15 cellular contexts compared by ENCODE assay signal in genomic region chr14:87457727-87458126, GRCh38.
A peak's percentile ranks its signal among the peaks of the same experiment; 100 is the strongest.
DNase-seq lines count a peak whose midpoint lies in the region; ATAC-seq, FAIRE-seq and TF ChIP-seq lines count a peak whose summit lies in the region.
"Had no signal": no experiment of that assay in that cellular context is flagged by ENCODE, and none has a peak within 500 bp of the region (broad histone marks: within the 10 kb centered on the region; RNA-seq: fewer than 3 reads in every experiment).

No MANE protein-coding gene starts in this region.

- CTCF ChIA-PET in naive thymus-derived CD4-positive, alpha-beta T cell (lab: Charles Lee) = no interaction called here

- no peaks in the 10 kb centered on the region for H3K36me3 Mint-ChIP-seq in naive thymus-derived CD4-positive, alpha-beta T cell
- H3K36me3 Mint-ChIP-seq: activated naive CD4-positive, alpha-beta T cell treated with anti-CD3 and anti-CD28 coated beads, Interleukin-2, amount 10 ng/mL, durations not matched to agents 7 days and 5 days; natural killer cell had no signal

- H3K4me3 ChIP-seq in right cardiac atrium (ENCODE audit: low read length) = peak overlapping the region; percentile 38
- H3K4me3 ChIP-seq in heart right ventricle = peak overlapping the region in 4 of 10 donors; percentile 0 to 27 (median 22)
- H3K4me3 ChIP-seq in coronary artery = peak overlapping the region; percentile 32
- no peak overlapping the region for H3K4me3 ChIP-seq in naive thymus-derived CD4-positive, alpha-beta T cell (ENCODE audit: low read length)
- H3K4me3 ChIP-seq: skin epidermis, tibial artery had no signal

- H3K4me1 Mint-ChIP-seq in naive thymus-derived CD4-positive, alpha-beta T cell = no peaks in the 10 kb centered on the region
- H3K4me1 Mint-ChIP-seq: activated naive CD4-positive, alpha-beta T cell treated with anti-CD3 and anti-CD28 coated beads, Interleukin-2, amount 10 ng/mL, durations not matched to agents 7 days and 5 days; natural killer cell had no signal

- TF ChIP-seq CTCF in heart right ventricle (IDR thresholded peaks at IDR 0.05) (no peak), coronary artery (IDR thresholded peaks at IDR 0.05) (no peak)

- no peaks in the 10 kb centered on the region for H3K27me3 ChIP-seq in right cardiac atrium (ENCODE audit: control insufficient read depth, insufficient read depth)
- no peaks in the 10 kb centered on the region for H3K27me3 ChIP-seq in heart right ventricle
- H3K27me3 ChIP-seq in naive thymus-derived CD4-positive, alpha-beta T cell (ENCODE audit: control insufficient read depth in 2 of 2, insufficient read depth in 2 of 2, low read length in 2 of 2) = no peaks in the 10 kb centered on the region
- H3K27me3 ChIP-seq: tibial artery had no signal

- H3K27ac Mint-ChIP-seq in naive thymus-derived CD4-positive, alpha-beta T cell = no peak overlapping the region
- H3K27ac Mint-ChIP-seq: activated naive CD4-positive, alpha-beta T cell treated with anti-CD3 and anti-CD28 coated beads, Interleukin-2, amount 10 ng/mL, durations not matched to agents 7 days and 5 days; natural killer cell had no signal

- no peak for ATAC-seq in right cardiac atrium
- ATAC-seq in heart right ventricle = no peak
- no peak for ATAC-seq in naive thymus-derived CD4-positive, alpha-beta T cell
- ATAC-seq: natural killer cell had no signal

- POLR2A ChIA-PET in naive thymus-derived CD4-positive, alpha-beta T cell (lab: Charles Lee) = no interaction called here

- DNase-seq in right cardiac atrium = no peak
- no peak for DNase-seq in heart right ventricle
- DNase-seq in MV-4-11 (lab: John Stamatoyannopoulos, UW) = peak; percentile 24
- DNase-seq in coronary artery (ENCODE audit: low spot score) = no peak
- DNase-seq in SHP77 treated with DMSO at 0.1 percent for 48 hours (lab: John Stamatoyannopoulos, UW) = no peak
- DNase-seq in effector CD8-positive, alpha-beta T cell (lab: John Stamatoyannopoulos, UW) = no peak
- no peak for DNase-seq in frontal cortex (ENCODE audit: low spot score in 2 of 2)
- DNase-seq in naive thymus-derived CD4-positive, alpha-beta T cell = no peak
- DNase-seq: activated naive CD4-positive, alpha-beta T cell treated with anti-CD3 and anti-CD28 coated beads, Interleukin-2, amount 10 ng/mL, durations not matched to agents 7 days and 5 days; EL; natural killer cell; NCI-H1694 treated with DMSO at 0.1 percent for 48 hours; tibial artery had no signal

- intact Hi-C loops in right cardiac atrium (cut with DNase I) (no loop called here), heart right ventricle (cut with DNase I) (no loop called here)
- intact Hi-C loops in naive thymus-derived CD4-positive, alpha-beta T cell (cut with micrococcal nuclease) = no loop called here

- peaks cover 0 to 10% (median 3%) of the 10 kb centered on the region in 11 donors for H3K9me3 Mint-ChIP-seq in naive thymus-derived CD4-positive, alpha-beta T cell

- no peaks in the 10 kb centered on the region for H3K27me3 Mint-ChIP-seq in naive thymus-derived CD4-positive, alpha-beta T cell
- H3K27me3 Mint-ChIP-seq: activated naive CD4-positive, alpha-beta T cell treated with anti-CD3 and anti-CD28 coated beads, Interleukin-2, amount 10 ng/mL, durations not matched to agents 7 days and 5 days had no signal

- H3K9me3 ChIP-seq in right cardiac atrium (ENCODE audit: control insufficient read depth, low read length) (no peaks in the 10 kb centered on the region), heart right ventricle (peaks cover 0 to 10% (median 0%) of the 10 kb centered on the region in 11 donors)
- peaks cover 0 to 5% (median 0%) of the 10 kb centered on the region in 3 experiments for H3K9me3 ChIP-seq in naive thymus-derived CD4-positive, alpha-beta T cell (ENCODE audit: control insufficient read depth in 2 of 3, low read length in 3 of 3)
- H3K9me3 ChIP-seq: tibial artery had no signal

- H3K27ac ChIP-seq in right cardiac atrium (ENCODE audit: low read length) (no peak overlapping the region), heart right ventricle (no peak overlapping the region), coronary artery (no peak overlapping the region)
- H3K27ac ChIP-seq in naive thymus-derived CD4-positive, alpha-beta T cell (ENCODE audit: low read depth, low read length) = no peak overlapping the region
- H3K27ac ChIP-seq: skin epidermis, tibial artery had no signal

- H3K4me1 ChIP-seq in right cardiac atrium (ENCODE audit: control insufficient read depth, insufficient read depth, low read length) (no peaks in the 10 kb centered on the region), heart right ventricle (no peaks in the 10 kb centered on the region)
- no peaks in the 10 kb centered on the region for H3K4me1 ChIP-seq in naive thymus-derived CD4-positive, alpha-beta T cell (ENCODE audit: control insufficient read depth in 2 of 2, insufficient read depth in 2 of 2, low read length in 2 of 2)
- H3K4me1 ChIP-seq: tibial artery had no signal

- 67% methylated on average over 6 of the region's 6 CpGs for WGBS in right cardiac atrium
- 69 to 80% methylated on average over 6 of the region's 6 CpGs for WGBS in heart right ventricle, 2 donors

- no peak for FAIRE-seq in frontal cortex (lab: Jason Lieb, UNC)
- FAIRE-seq: keratinocyte had no signal

- peak overlapping the region in 2 of 10 donors; percentile 9 to 43 for H3K4me3 Mint-ChIP-seq in naive thymus-derived CD4-positive, alpha-beta T cell
- H3K4me3 Mint-ChIP-seq: activated naive CD4-positive, alpha-beta T cell treated with anti-CD3 and anti-CD28 coated beads, Interleukin-2, amount 10 ng/mL, durations not matched to agents 7 days and 5 days; natural killer cell had no signal

- no peaks in the 10 kb centered on the region for H3K36me3 ChIP-seq in heart right ventricle
- H3K36me3 ChIP-seq in naive thymus-derived CD4-positive, alpha-beta T cell (ENCODE audit: control insufficient read depth in 2 of 3, insufficient read depth in 3 of 3, low read length in 3 of 3) = no peaks in the 10 kb centered on the region
- H3K36me3 ChIP-seq: tibial artery had no signal
